Comparison of ENCODE assay signal across 16 cellular contexts in the genomic region with DNA sequence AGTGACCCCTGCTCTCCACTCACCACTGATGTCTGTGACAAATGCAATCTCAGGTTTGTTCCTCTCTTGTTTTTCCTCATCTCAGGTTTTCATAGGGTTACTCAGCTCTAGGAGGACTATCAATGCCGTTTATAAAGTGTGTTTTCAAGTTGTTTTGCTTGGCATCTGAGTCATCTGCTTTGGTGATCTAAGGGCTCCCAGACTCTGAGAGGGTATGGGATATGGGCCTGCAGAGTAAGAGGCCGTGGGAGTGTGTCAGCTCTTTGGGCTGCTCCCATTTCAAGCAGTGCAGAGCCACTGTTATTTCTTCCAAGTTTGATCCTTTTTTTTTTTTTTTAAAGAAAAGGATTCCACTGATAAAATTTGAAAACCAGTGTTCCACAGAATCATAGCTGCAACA. TPM values are rescaled to one million over a fixed set of nuclear protein-coding genes. Genes with fewer than 3 reads are reported as not detected.
A peak's percentile ranks its signal among the peaks of the same experiment; 100 is the strongest.
DNase-seq lines count a peak whose midpoint lies in the region; ATAC-seq and TF ChIP-seq lines count a peak whose summit lies in the region.
"Had no signal": no experiment of that assay in that cellular context is flagged by ENCODE, and none has a peak within 500 bp of the region (broad histone marks: within the 10 kb centered on the region; RNA-seq: fewer than 3 reads in every experiment).

No MANE protein-coding gene starts in this region.

- intact Hi-C loops in right cardiac atrium (cut with DNase I) (no loop called here), Calu3 (cut with micrococcal nuclease; ENCODE audit: unreplicated experiment) (no loop called here)

- no peak overlapping the region for H3K4me3 ChIP-seq in brain microvascular endothelial cell (ENCODE audit: low read depth, low read length)
- H3K4me3 ChIP-seq in right cardiac atrium (ENCODE audit: low read length): no peak overlapping the region
- H3K4me3 ChIP-seq in smooth muscle cell: no peak overlapping the region
- no peak overlapping the region for H3K4me3 ChIP-seq in hepatocyte
- H3K4me3 ChIP-seq: coronary artery had no signal

- H3K4me1 ChIP-seq in right cardiac atrium (ENCODE audit: control insufficient read depth, insufficient read depth, low read length) (no peaks in the 10 kb centered on the region), smooth muscle cell (ENCODE audit: low read depth) (no peaks in the 10 kb centered on the region), hepatocyte (ENCODE audit: insufficient read depth) (no peaks in the 10 kb centered on the region)

- H3K4me2 ChIP-seq in smooth muscle cell (no peak overlapping the region), hepatocyte (no peak overlapping the region)

- H3K9ac ChIP-seq in smooth muscle cell (ENCODE audit: low read depth): no peak overlapping the region

- H3F3A ChIP-seq in smooth muscle cell (ENCODE audit: low read depth): no peaks in the 10 kb centered on the region

- no peaks in the 10 kb centered on the region for H3K9me2 ChIP-seq in hepatocyte (replicated peaks; ENCODE audit: insufficient read depth)

- DNase-seq in HCEC 1CT: peak; percentile 14
- DNase-seq in brain microvascular endothelial cell: peak; percentile 79
- DNase-seq in right cardiac atrium: no peak
- no peak for DNase-seq in smooth muscle cell (lab: John Stamatoyannopoulos, UW; ENCODE audit: unreplicated experiment)
- no peak for DNase-seq in 8988T
- DNase-seq in Calu3: no peak
- DNase-seq in hepatocyte (ENCODE audit: low spot score): no peak
- DNase-seq: activated CD4-positive, alpha-beta T cell treated with anti-CD3 and anti-CD28 coated beads for 1 hour; DND-41; mesendoderm; NCI-H69; nucleus accumbens had no signal

- H3K9me3 ChIP-seq in right cardiac atrium (ENCODE audit: control insufficient read depth, low read length): no peaks in the 10 kb centered on the region
- no peaks in the 10 kb centered on the region for H3K9me3 ChIP-seq in smooth muscle cell (replicated peaks; ENCODE audit: low read depth)
- no peaks in the 10 kb centered on the region for H3K9me3 ChIP-seq in hepatocyte (ENCODE audit: low read depth)

- no peaks in the 10 kb centered on the region for H3K27me3 Mint-ChIP-seq in Calu3 (ENCODE audit: unreplicated experiment)

- H3K27ac ChIP-seq in brain microvascular endothelial cell (peak overlapping the region; percentile 75), right cardiac atrium (ENCODE audit: low read length) (peak overlapping the region; percentile 48), smooth muscle cell (ENCODE audit: low read depth) (peak overlapping the region; percentile 57), hepatocyte (no peak overlapping the region)
- H3K27ac ChIP-seq: C4-2B, HL-60 had no signal

- H3K4me3 Mint-ChIP-seq in Calu3 (ENCODE audit: low read depth, unreplicated experiment): no peak overlapping the region

- no peaks in the 10 kb centered on the region for H3K9me3 Mint-ChIP-seq in Calu3 (ENCODE audit: low read depth, unreplicated experiment)

- WGBS in right cardiac atrium: 38% methylated on average over 2 of the region's 2 CpGs
- 44% methylated on average over 2 of the region's 2 CpGs for WGBS in smooth muscle cell (ENCODE audit: low lambda C conversion rate)
- WGBS in hepatocyte (ENCODE audit: low lambda C conversion rate, missing lambda C conversion rate): 88% methylated on average over 2 of the region's 2 CpGs

- no peaks in the 10 kb centered on the region for H3K4me1 Mint-ChIP-seq in Calu3 (ENCODE audit: low read depth, unreplicated experiment)

- no TSS peak for BruUV-seq in Calu3 (replicated peaks; lab: Mats Ljungman, UMichigan)

- H4K20me1 ChIP-seq in smooth muscle cell (ENCODE audit: low read depth) (no peaks in the 10 kb centered on the region), hepatocyte (ENCODE audit: insufficient read depth, poor library complexity, severe bottlenecking) (no peaks in the 10 kb centered on the region)

- CTCF ChIA-PET in Calu3 (lab: Charles Lee): no interaction called here

- ATAC-seq in right cardiac atrium: peak; percentile 66 to 68
- no peak for ATAC-seq in GM19397 (IDR thresholded peaks at IDR 0.05; ENCODE audit: unreplicated experiment)

- no peak overlapping the region for H3K27ac Mint-ChIP-seq in Calu3 (ENCODE audit: unreplicated experiment)

- in situ Hi-C loops in brain microvascular endothelial cell (cut with HindIII; ENCODE audit: low pct_ligation_motif_present, low sequenced_read_pairs): no loop called here

- H3K36me3 ChIP-seq in brain microvascular endothelial cell (replicated peaks): peaks cover 4% of the 10 kb centered on the region
- peaks cover 3% of the 10 kb centered on the region for H3K36me3 ChIP-seq in smooth muscle cell (ENCODE audit: low read depth)
- H3K36me3 ChIP-seq in hepatocyte (replicated peaks; ENCODE audit: insufficient read depth, low read depth): no peaks in the 10 kb centered on the region

- TF ChIP-seq CTCF in brain microvascular endothelial cell (IDR thresholded peaks at IDR 0.05; ENCODE audit: low read depth, low read length, missing control alignments) (no peak), smooth muscle cell (IDR thresholded peaks at IDR 0.05; ENCODE audit: borderline replicate concordance, insufficient read depth, poor library complexity, severe bottlenecking) (no peak), Calu3 (IDR thresholded peaks at IDR 0.05; ENCODE audit: unreplicated experiment) (no peak), hepatocyte (IDR thresholded peaks at IDR 0.05; ENCODE audit: poor library complexity) (no peak)

- H3K79me2 ChIP-seq in smooth muscle cell (ENCODE audit: low read depth) (no peaks in the 10 kb centered on the region), hepatocyte (no peaks in the 10 kb centered on the region)

- H3K27me3 ChIP-seq in brain microvascular endothelial cell (replicated peaks): no peaks in the 10 kb centered on the region
- H3K27me3 ChIP-seq in right cardiac atrium (ENCODE audit: control insufficient read depth, insufficient read depth): no peaks in the 10 kb centered on the region
- H3K27me3 ChIP-seq in smooth muscle cell (ENCODE audit: low read depth): no peaks in the 10 kb centered on the region
- no peaks in the 10 kb centered on the region for H3K27me3 ChIP-seq in hepatocyte

- peaks cover 3% of the 10 kb centered on the region for H3K36me3 Mint-ChIP-seq in Calu3 (ENCODE audit: insufficient read depth, unreplicated experiment)

- no peak overlapping the region for H2AFZ ChIP-seq in smooth muscle cell (ENCODE audit: low read depth)
- no peak overlapping the region for H2AFZ ChIP-seq in hepatocyte

RNA-seq across cellular contexts. Expression of a gene that starts 46.3 kb away (rescaled TPM):
- total RNA-seq in right cardiac atrium (100 to 1,000 TPM; 371 to 421 (median 408) TPM), smooth muscle cell (39.8 and 49.8 TPM in 2 replicates), Calu3 (2022) (61.7 and 72.4 TPM in 2 replicates), hepatocyte (90.8 and 102 TPM in 2 replicates)
- polyA plus RNA-seq in right cardiac atrium (174 TPM), smooth muscle cell (20.3 and 26.8 TPM in 2 replicates), hepatocyte (49.9 and 55.3 TPM in 2 replicates)

Comparison
In these comparisons a context has a peak if more than half of its experiments do, and no peak if none do; other contexts are left out.
1. DNase-seq: peak in HCEC 1CT (single experiment) and brain microvascular endothelial cell (single experiment); none in right cardiac atrium (0 of 3), smooth muscle cell (single experiment), 8988T (single experiment), Calu3 (single experiment) and hepatocyte (single experiment).